8 cellular contexts compared by ENCODE assay signal in genomic region chr19:13098291-13099072, GRCh38. TPM values are rescaled to one million over a fixed set of nuclear protein-coding genes. Genes with fewer than 3 reads are reported as not detected.
DNase-seq lines count a peak whose midpoint lies in the region; ATAC-seq and TF ChIP-seq lines count a peak whose summit lies in the region.

No MANE protein-coding gene starts in this region.

- H3K4me3 ChIP-seq in hepatocyte (no peak overlapping the region), stomach (peak overlapping the region; percentile 35 to 46 (median 42))

- TF ChIP-seq CTCF in hepatocyte (IDR thresholded peaks at IDR 0.05; ENCODE audit: poor library complexity) (no peak), stomach (IDR thresholded peaks at IDR 0.05) (no peak)

- no peak for DNase-seq in stimulated activated naive CD8-positive, alpha-beta T cell treated with anti-CD3 and anti-CD28 coated beads, Interleukin-15, Interleukin-2, amounts not matched to agents 100 U/mL and 50 U/mL, for 24 hours
- DNase-seq in hepatocyte (ENCODE audit: low spot score): no peak
- no peak for DNase-seq in stomach
- DNase-seq in 8988T: no peak
- no peak for DNase-seq in OCI-M2 (lab: John Stamatoyannopoulos, UW; ENCODE audit: unreplicated experiment)

- H4K20me1 ChIP-seq in hepatocyte (ENCODE audit: insufficient read depth, poor library complexity, severe bottlenecking): peaks cover 9% of the 10 kb centered on the region

- H3K9me3 ChIP-seq in hepatocyte (ENCODE audit: low read depth) (no peaks in the 10 kb centered on the region), stomach (no peaks in the 10 kb centered on the region)

- H3K9me3 Mint-ChIP-seq in stimulated activated naive CD8-positive, alpha-beta T cell treated with anti-CD3 and anti-CD28 coated beads, Interleukin-15, Interleukin-2, amounts not matched to agents 100 ng/mL and 50 ng/mL, for 24 hours: no peaks in the 10 kb centered on the region
- no peaks in the 10 kb centered on the region for H3K9me3 Mint-ChIP-seq in activated naive CD4-positive, alpha-beta T cell treated with anti-CD3 and anti-CD28 coated beads, Interleukin-2, amount 50 U/mL, for 24 hours

- H3K4me1 Mint-ChIP-seq in stimulated activated naive CD8-positive, alpha-beta T cell treated with anti-CD3 and anti-CD28 coated beads, Interleukin-15, Interleukin-2, amounts not matched to agents 100 ng/mL and 50 ng/mL, for 24 hours (ENCODE audit: low read depth): peaks cover 66% of the 10 kb centered on the region
- peaks cover 51% of the 10 kb centered on the region for H3K4me1 Mint-ChIP-seq in activated naive CD4-positive, alpha-beta T cell treated with anti-CD3 and anti-CD28 coated beads, Interleukin-2, amount 50 U/mL, for 24 hours

- peak overlapping the region; percentile 81 for H3K27ac Mint-ChIP-seq in stimulated activated naive CD8-positive, alpha-beta T cell treated with anti-CD3 and anti-CD28 coated beads, Interleukin-15, Interleukin-2, amounts not matched to agents 100 ng/mL and 50 ng/mL, for 24 hours
- H3K27ac Mint-ChIP-seq in activated naive CD4-positive, alpha-beta T cell treated with anti-CD3 and anti-CD28 coated beads, Interleukin-2, amount 50 U/mL, for 24 hours: no peak overlapping the region

- TF ChIP-seq POLR2A in stomach (IDR thresholded peaks at IDR 0.05): no peak

- 9% methylated on average over 48 of the region's 56 CpGs for WGBS in hepatocyte (ENCODE audit: low lambda C conversion rate, missing lambda C conversion rate)
- WGBS in stomach, 5 donors: 3 to 7% (median 5%) methylated on average over 39 to 56 of the region's 56 CpGs

- H3K4me1 ChIP-seq in hepatocyte (ENCODE audit: insufficient read depth): peaks cover 48% of the 10 kb centered on the region
- peaks cover 63 to 100% (median 90%) of the 10 kb centered on the region in 4 donors for H3K4me1 ChIP-seq in stomach

- peaks cover 25% of the 10 kb centered on the region for H3K27me3 Mint-ChIP-seq in stimulated activated naive CD8-positive, alpha-beta T cell treated with anti-CD3 and anti-CD28 coated beads, Interleukin-15, Interleukin-2, amounts not matched to agents 100 ng/mL and 50 ng/mL, for 24 hours
- peaks cover 13% of the 10 kb centered on the region for H3K27me3 Mint-ChIP-seq in activated naive CD4-positive, alpha-beta T cell treated with anti-CD3 and anti-CD28 coated beads, Interleukin-2, amount 50 U/mL, for 24 hours

- H3K36me3 ChIP-seq in hepatocyte (replicated peaks; ENCODE audit: insufficient read depth, low read depth) (no peaks in the 10 kb centered on the region), stomach (peaks cover 0 to 18% (median 16%) of the 10 kb centered on the region in 4 donors)

- peak overlapping the region; percentile 71 for H3K4me2 ChIP-seq in hepatocyte

- peak overlapping the region; percentile 62 for H3K4me3 Mint-ChIP-seq in stimulated activated naive CD8-positive, alpha-beta T cell treated with anti-CD3 and anti-CD28 coated beads, Interleukin-15, Interleukin-2, amounts not matched to agents 100 ng/mL and 50 ng/mL, for 24 hours
- peak overlapping the region; percentile 79 for H3K4me3 Mint-ChIP-seq in activated naive CD4-positive, alpha-beta T cell treated with anti-CD3 and anti-CD28 coated beads, Interleukin-2, amount 50 U/mL, for 24 hours

- TF ChIP-seq EP300 in stomach (IDR thresholded peaks at IDR 0.05): no peak

- peaks cover 65% of the 10 kb centered on the region for H3K27me3 ChIP-seq in hepatocyte
- H3K27me3 ChIP-seq in stomach: peaks cover 0 to 6% (median 0%) of the 10 kb centered on the region in 3 donors

- H3K27ac ChIP-seq in hepatocyte (no peak overlapping the region), stomach (peak overlapping the region; percentile 79 to 96 (median 86))

- H3K9me2 ChIP-seq in hepatocyte (replicated peaks; ENCODE audit: insufficient read depth): no peaks in the 10 kb centered on the region

- no peaks in the 10 kb centered on the region for H3K79me2 ChIP-seq in hepatocyte

- intact Hi-C loops in stomach (cut with DNase I; ENCODE audit: low total_unique reads): no loop called here

- no peak overlapping the region for H2AFZ ChIP-seq in hepatocyte

- peaks cover 7% of the 10 kb centered on the region for H3K36me3 Mint-ChIP-seq in stimulated activated naive CD8-positive, alpha-beta T cell treated with anti-CD3 and anti-CD28 coated beads, Interleukin-15, Interleukin-2, amounts not matched to agents 100 ng/mL and 50 ng/mL, for 24 hours (ENCODE audit: low read depth)
- no peaks in the 10 kb centered on the region for H3K36me3 Mint-ChIP-seq in activated naive CD4-positive, alpha-beta T cell treated with anti-CD3 and anti-CD28 coated beads, Interleukin-2, amount 50 U/mL, for 24 hours

- no peak for ATAC-seq in stimulated activated naive CD8-positive, alpha-beta T cell treated with anti-CD3 and anti-CD28 coated beads, Interleukin-15, Interleukin-2, amounts not matched to agents 100 U/mL and 50 U/mL, for 24 hours
- ATAC-seq in HG03354 (IDR thresholded peaks at IDR 0.05; ENCODE audit: poor library complexity, severe bottlenecking, unreplicated experiment): no peak

RNA-seq across cellular contexts. Expression of gene LYL1, which starts 4.2 kb away (rescaled TPM):
- total RNA-seq in hepatocyte (0.36 and 0.47 TPM in 2 replicates), stomach (10 to 100 TPM in 2 of 5 donors, 1 to 10 TPM in 2, not detected in 1; 1.3 to 19.3 (median 7.6) TPM)
- polyA plus RNA-seq in hepatocyte (1.0 and 1.4 TPM in 2 replicates), stomach (1 to 10 TPM; 4.1 to 5.5 (median 5.0) TPM)

RNA-seq across cellular contexts. Expression of gene TRMT1, which starts 18.1 kb away (rescaled TPM):
- 21.0 and 31.2 TPM in 2 replicates for total RNA-seq in hepatocyte
- polyA plus RNA-seq in hepatocyte: 33.4 and 45.1 TPM in 2 replicates
- total RNA-seq in stomach: 100 to 1,000 TPM in 1 of 5 donors, 10 to 100 TPM in 4; 29.6 to 373 (median 36.5) TPM
- polyA plus RNA-seq in stomach: 10 to 100 TPM; 64.7 to 88.2 (median 77.9) TPM

RNA-seq across cellular contexts. Expression of gene NACC1, which starts 19.6 kb away (rescaled TPM):
- total RNA-seq in hepatocyte (32.6 and 35.0 TPM in 2 replicates), stomach (100 to 1,000 TPM in 1 of 5 donors, 10 to 100 TPM in 4; 10.1 to 122 (median 26.3) TPM)
- polyA plus RNA-seq in hepatocyte (9.7 and 11.1 TPM in 2 replicates), stomach (10 to 100 TPM in 1 of 3 donors, 1 to 10 TPM in 2; 6.9 to 26.2 (median 9.5) TPM)

RNA-seq across cellular contexts. Expression of gene STX10, which starts 51.7 kb away (rescaled TPM):
- total RNA-seq in hepatocyte: 63.4 and 66.5 TPM in 2 replicates
- polyA plus RNA-seq in hepatocyte: 82.2 and 106 TPM in 2 replicates
- 100 to 1,000 TPM in 3 of 5 donors, 10 to 100 TPM in 2; 20.4 to 942 (median 117) TPM for total RNA-seq in stomach
- 100 to 1,000 TPM in 1 of 3 donors, 10 to 100 TPM in 2; 74.8 to 114 (median 94.7) TPM for polyA plus RNA-seq in stomach

RNA-seq across cellular contexts. Expression of gene IER2, which starts 51.7 kb away (rescaled TPM):
- total RNA-seq in hepatocyte (64.2 and 101 TPM in 2 replicates), stomach (100 to 1,000 TPM in 3 of 5 donors, 10 to 100 TPM in 2; 32.3 to 421 (median 150) TPM)
- polyA plus RNA-seq in hepatocyte (325 and 369 TPM in 2 replicates), stomach (10 to 100 TPM; 64.3 to 87.2 (median 64.6) TPM)
